ENCODE assay signal across 8 cellular contexts in genomic region chr11:18720811-18721575, GRCh38. TPM values are rescaled to one million over a fixed set of nuclear protein-coding genes. Genes with fewer than 3 reads are reported as not detected.
DNase-seq lines count a peak whose midpoint lies in the region; ATAC-seq and TF ChIP-seq lines count a peak whose summit lies in the region.

No MANE protein-coding gene starts in this region.

- peak overlapping the region; percentile 84 for H3K4me2 ChIP-seq in neuronal stem cell (ENCODE audit: insufficient read depth, low read length, poor library complexity, severe bottlenecking)

- H2BK5ac ChIP-seq in neuronal stem cell (ENCODE audit: low read length): no peak overlapping the region

- H3K18ac ChIP-seq in neuronal stem cell (ENCODE audit: low read length): peak overlapping the region; percentile 50

- H3K23ac ChIP-seq in neuronal stem cell (ENCODE audit: low read depth, low read length, poor library complexity): peak overlapping the region; percentile 26

- no peak overlapping the region for H3K4ac ChIP-seq in neuronal stem cell (ENCODE audit: low read length)

- no peaks in the 10 kb centered on the region for H3K79me1 ChIP-seq in neuronal stem cell (ENCODE audit: low read depth, low read length)

- DNase-seq in 8988T: peak; percentile 85
- peak; percentile 86 for DNase-seq in RKO (ENCODE audit: low spot score)
- DNase-seq in activated gamma-delta T cell (lab: John Stamatoyannopoulos, UW): peak; percentile 62
- DNase-seq in foreskin keratinocyte: peak; percentile 44 to 76
- DNase-seq in neuronal stem cell (ENCODE audit: low spot score): peak; percentile 80

- H2BK120ac ChIP-seq in neuronal stem cell (ENCODE audit: low read depth, low read length): no peak overlapping the region

- no peak overlapping the region for H3K14ac ChIP-seq in neuronal stem cell (ENCODE audit: low read length)

- H2AFZ ChIP-seq in neuronal stem cell (ENCODE audit: low read length): peak overlapping the region; percentile 98

- H3K4me1 ChIP-seq in foreskin keratinocyte (peaks cover 11% of the 10 kb centered on the region), neuronal stem cell (ENCODE audit: control insufficient read depth in 2 of 2, insufficient read depth in 1 of 2, low read depth in 1 of 2, low read length in 2 of 2) (peaks cover 4 to 9% of the 10 kb centered on the region in 2 donors), stomach smooth muscle (ENCODE audit: control insufficient read depth, insufficient read depth, low read length) (peaks cover 18% of the 10 kb centered on the region)

- ATAC-seq in GM18519 (IDR thresholded peaks at IDR 0.05; ENCODE audit: low FRiP score, unreplicated experiment) (peak; percentile 54), HG03139 (IDR thresholded peaks at IDR 0.05; ENCODE audit: unreplicated experiment) (peak; percentile 60), foreskin keratinocyte (peak; percentile 85)

- H3K4me3 ChIP-seq in neuronal stem cell (ENCODE audit: low read length in 2 of 2) (peak overlapping the region; percentile 50 to 81), stomach smooth muscle (ENCODE audit: low read length in 2 of 2) (peak overlapping the region; percentile 74 to 81)

- TF ChIP-seq CTCF in foreskin keratinocyte (conservative IDR thresholded peaks at IDR 0.05): no peak

- no CpG with 5 or more reads among the region's 42 CpGs for WGBS in neuronal stem cell (ENCODE audit: extremely low coverage in 2 of 2, insufficient read length in 2 of 2, insufficient replicate concordance in 1 of 2), 2 donors

- H3K27me3 ChIP-seq in foreskin keratinocyte (no peaks in the 10 kb centered on the region), neuronal stem cell (ENCODE audit: control insufficient read depth in 3 of 3, insufficient read depth in 3 of 3, low read depth in 1 of 3, low read length in 3 of 3) (peaks cover 0 to 69% (median 0%) of the 10 kb centered on the region in 3 experiments), stomach smooth muscle (ENCODE audit: control insufficient read depth in 1 of 2, insufficient read depth in 2 of 2, low read length in 2 of 2) (no peaks in the 10 kb centered on the region)

- H3K27ac ChIP-seq in foreskin keratinocyte (no peak overlapping the region), neuronal stem cell (replicated peaks; ENCODE audit: low read length) (no peak overlapping the region), stomach smooth muscle (ENCODE audit: low read length) (peak overlapping the region; percentile 37)

- H3K36me3 ChIP-seq in neuronal stem cell (replicated peaks in 1 of 2; ENCODE audit: control insufficient read depth in 2 of 2, insufficient read depth in 2 of 2, low read length in 2 of 2) (no peaks in the 10 kb centered on the region), stomach smooth muscle (ENCODE audit: control insufficient read depth in 2 of 2, insufficient read depth in 2 of 2, low read length in 2 of 2) (no peaks in the 10 kb centered on the region)

- no peak overlapping the region for H4K91ac ChIP-seq in neuronal stem cell (ENCODE audit: low read depth, low read length, poor library complexity)

- H3K9me3 ChIP-seq in neuronal stem cell (replicated peaks in 1 of 2; ENCODE audit: control insufficient read depth in 2 of 2, insufficient read depth in 1 of 2, low read depth in 1 of 2, low read length in 2 of 2) (no peaks in the 10 kb centered on the region), stomach smooth muscle (ENCODE audit: control insufficient read depth in 2 of 2, low read length in 2 of 2) (no peaks in the 10 kb centered on the region)

- H2BK12ac ChIP-seq in neuronal stem cell (ENCODE audit: low read length): no peak overlapping the region

- peak overlapping the region; percentile 35 for H2BK15ac ChIP-seq in neuronal stem cell (ENCODE audit: low read length)

- no peak overlapping the region for H2AK5ac ChIP-seq in neuronal stem cell (ENCODE audit: low read depth, low read length)

- no peak overlapping the region for H4K8ac ChIP-seq in neuronal stem cell (ENCODE audit: low read depth, low read length)

- H3K9ac ChIP-seq in neuronal stem cell (ENCODE audit: low read depth, low read length, poor library complexity): peak overlapping the region; percentile 81
- peak overlapping the region; percentile 7 to 71 for H3K9ac ChIP-seq in stomach smooth muscle (ENCODE audit: low read length in 2 of 2)

RNA-seq across cellular contexts. Expression of gene IGSF22, which starts 5.0 kb away (rescaled TPM):
- total RNA-seq in foreskin keratinocyte: 0.27 and 0.46 TPM in 2 replicates
- 0.42 and 0.47 TPM in 2 replicates for polyA plus RNA-seq in foreskin keratinocyte
- 0.04 TPM for polyA plus RNA-seq in neuronal stem cell (2013, experiment 1 of 2)
- polyA plus RNA-seq in neuronal stem cell (2013, experiment 2 of 2): 0.08 TPM

RNA-seq across cellular contexts. Expression of gene TMEM86A, which starts 22.4 kb away (rescaled TPM):
- 0.71 and 1.3 TPM in 2 replicates for total RNA-seq in foreskin keratinocyte
- 0.71 and 1.7 TPM in 2 replicates for polyA plus RNA-seq in foreskin keratinocyte
- 1.2 TPM for polyA plus RNA-seq in neuronal stem cell (2013, experiment 1 of 2)
- polyA plus RNA-seq in neuronal stem cell (2013, experiment 2 of 2): 1.4 TPM
